ENCODE assay signal across 8 cellular contexts in genomic region chr1:153749408-153750005, GRCh38. TPM values are rescaled to one million over a fixed set of nuclear protein-coding genes. Genes with fewer than 3 reads are reported as not detected.
DNase-seq lines count a peak whose midpoint lies in the region; ATAC-seq, FAIRE-seq and TF ChIP-seq lines count a peak whose summit lies in the region.

No MANE protein-coding gene starts in this region.

- H3K4me3 ChIP-seq in osteoblast (ENCODE audit: insufficient read depth, low read length) = no peak overlapping the region
- no peak overlapping the region for H3K4me3 ChIP-seq in suprapubic skin

- no peak overlapping the region for H2AFZ ChIP-seq in osteoblast (ENCODE audit: low read length)

- peaks cover 1% of the 10 kb centered on the region for H3K4me1 Mint-ChIP-seq in activated T-helper 17 cell treated with anti-CD3 and anti-CD28 coated beads, Interleukin-2, amount 50 U/mL, for 72 hours

- H3K4me3 Mint-ChIP-seq in activated T-helper 17 cell treated with anti-CD3 and anti-CD28 coated beads, Interleukin-2, amount 50 U/mL, for 72 hours = no peak overlapping the region

- peaks cover 90% of the 10 kb centered on the region for H3K36me3 Mint-ChIP-seq in activated T-helper 17 cell treated with anti-CD3 and anti-CD28 coated beads, Interleukin-2, amount 50 U/mL, for 72 hours (ENCODE audit: low read depth)

- H3K9me3 ChIP-seq in osteoblast (ENCODE audit: low read depth, low read length) (no peaks in the 10 kb centered on the region), suprapubic skin (no peaks in the 10 kb centered on the region)

- no peaks in the 10 kb centered on the region for H4K20me1 ChIP-seq in osteoblast (ENCODE audit: insufficient read depth, low read length)

- no peak for TF ChIP-seq POLR2A in suprapubic skin (IDR thresholded peaks at IDR 0.05)

- peak; percentile 60 for FAIRE-seq in D721Med (lab: Jason Lieb, UNC)

- 32% methylated on average over 6 of the region's 6 CpGs for WGBS in suprapubic skin

- TF ChIP-seq EP300 in suprapubic skin (IDR thresholded peaks at IDR 0.05) = no peak

- peak overlapping the region; percentile 1 for H3K27ac Mint-ChIP-seq in activated T-helper 17 cell treated with anti-CD3 and anti-CD28 coated beads, Interleukin-2, amount 50 U/mL, for 72 hours

- H3K36me3 ChIP-seq in osteoblast (ENCODE audit: insufficient read depth, low read length) (peaks cover 59% of the 10 kb centered on the region), suprapubic skin (peaks cover 69% of the 10 kb centered on the region)

- H3K4me2 ChIP-seq in osteoblast (ENCODE audit: insufficient read depth, low read length) = no peak overlapping the region

- H3K27me3 ChIP-seq in foreskin keratinocyte (no peaks in the 10 kb centered on the region), osteoblast (ENCODE audit: insufficient read depth, low read length) (no peaks in the 10 kb centered on the region), suprapubic skin (no peaks in the 10 kb centered on the region)

- POLR2A ChIA-PET in RWPE1 (lab: Yijun Ruan, JAX; ENCODE audit: low non-redundant PET) = no interaction called here

- peak; percentile 61 for ATAC-seq in GM21825 (IDR thresholded peaks at IDR 0.05; ENCODE audit: unreplicated experiment)
- peak; percentile 99 for ATAC-seq in activated T-helper 17 cell treated with anti-CD3 and anti-CD28 coated beads, Interleukin-2, amount 50 U/mL, for 72 hours (replicated peaks)
- ATAC-seq in foreskin keratinocyte = peak; percentile 75

- H3K27ac ChIP-seq in RWPE1 = no peak overlapping the region
- no peak overlapping the region for H3K27ac ChIP-seq in foreskin keratinocyte
- no peak overlapping the region for H3K27ac ChIP-seq in osteoblast (ENCODE audit: low read depth, low read length)
- peak overlapping the region; percentile 80 for H3K27ac ChIP-seq in suprapubic skin

- H3K4me1 ChIP-seq in foreskin keratinocyte = no peaks in the 10 kb centered on the region
- peaks cover 21% of the 10 kb centered on the region for H3K4me1 ChIP-seq in osteoblast (ENCODE audit: insufficient read depth, low read length)
- peaks cover 34% of the 10 kb centered on the region for H3K4me1 ChIP-seq in suprapubic skin

- CTCF ChIA-PET in RWPE1 (lab: Yijun Ruan, JAX) = interaction anchor here (0.6 to 2.9 kb wide), 3 partner anchors 18 to 237 kb away, joined by 3 to 11 read pairs (median 3); partner anchors contain the start of genes NPR1 and RAB13

- H3K79me2 ChIP-seq in osteoblast (ENCODE audit: insufficient read depth, low read length) = no peaks in the 10 kb centered on the region

- TF ChIP-seq CTCF in D721Med (IDR thresholded peaks at IDR 0.05; ENCODE audit: insufficient read depth, missing control alignments) (peak; percentile 99), RWPE1 (conservative IDR thresholded peaks at IDR 0.05; ENCODE audit: low read depth) (peak; percentile 95), foreskin keratinocyte (conservative IDR thresholded peaks at IDR 0.05) (peak; percentile 97), osteoblast (IDR thresholded peaks at IDR 0.05; ENCODE audit: extremely low read depth, low read depth, low read length) (peak; percentile 95), suprapubic skin (IDR thresholded peaks at IDR 0.05) (peak; percentile 74 to 97)

- H3K27me3 Mint-ChIP-seq in activated T-helper 17 cell treated with anti-CD3 and anti-CD28 coated beads, Interleukin-2, amount 50 U/mL, for 72 hours = no peaks in the 10 kb centered on the region

- DNase-seq in D721Med (ENCODE audit: insufficient read length, low spot score) (peak; percentile 85), M059J (ENCODE audit: low read depth) (peak; percentile 70), RWPE1 (ENCODE audit: low spot score) (peak; percentile 87), foreskin keratinocyte (peak in 1 of 2 donors; percentile 40), osteoblast (ENCODE audit: insufficient read length, low spot score, missing footprints) (peak; percentile 93), suprapubic skin (ENCODE audit: low spot score in 2 of 2) (peak; percentile 91 to 93)

- H3K9me3 Mint-ChIP-seq in activated T-helper 17 cell treated with anti-CD3 and anti-CD28 coated beads, Interleukin-2, amount 50 U/mL, for 72 hours = no peaks in the 10 kb centered on the region

RNA-seq across cellular contexts. Expression of gene INTS3, which starts 21.7 kb away (rescaled TPM):
- 21.4 and 37.0 TPM in 2 replicates for total RNA-seq in M059J (2014; rRNA removed; shearing (Covaris generic))
- total RNA-seq in activated T-helper 17 cell treated with anti-CD3 and anti-CD28 coated beads, Interleukin-2, amount 50 U/mL, for 72 hours = 100 to 1,000 TPM in 1 of 2 donors, 10 to 100 TPM in 1; 49.5 to 103 TPM
- total RNA-seq in foreskin keratinocyte (33.2 TPM in 2 replicates), osteoblast (42.4 and 42.7 TPM in 2 replicates), suprapubic skin (10 to 100 TPM; 38.3 to 75.4 (median 43.9) TPM)
- polyA plus RNA-seq in foreskin keratinocyte = 18.8 and 20.3 TPM in 2 replicates

RNA-seq across cellular contexts. Expression of gene SLC27A3, which starts 25.7 kb away (rescaled TPM):
- total RNA-seq in M059J (2014; rRNA removed; shearing (Covaris generic)) = 1.2 and 3.7 TPM in 2 replicates
- total RNA-seq in activated T-helper 17 cell treated with anti-CD3 and anti-CD28 coated beads, Interleukin-2, amount 50 U/mL, for 72 hours = 1 to 10 TPM; 9.7 to 9.8 TPM
- total RNA-seq in foreskin keratinocyte (10.3 and 11.4 TPM in 2 replicates), osteoblast (9.4 and 13.8 TPM in 2 replicates), suprapubic skin (10 to 100 TPM; 18.3 to 72.3 (median 39.6) TPM)
- polyA plus RNA-seq in foreskin keratinocyte = 15.0 TPM in 2 replicates
